Comparison of ENCODE assay signal across 24 cellular contexts in the genomic region with DNA sequence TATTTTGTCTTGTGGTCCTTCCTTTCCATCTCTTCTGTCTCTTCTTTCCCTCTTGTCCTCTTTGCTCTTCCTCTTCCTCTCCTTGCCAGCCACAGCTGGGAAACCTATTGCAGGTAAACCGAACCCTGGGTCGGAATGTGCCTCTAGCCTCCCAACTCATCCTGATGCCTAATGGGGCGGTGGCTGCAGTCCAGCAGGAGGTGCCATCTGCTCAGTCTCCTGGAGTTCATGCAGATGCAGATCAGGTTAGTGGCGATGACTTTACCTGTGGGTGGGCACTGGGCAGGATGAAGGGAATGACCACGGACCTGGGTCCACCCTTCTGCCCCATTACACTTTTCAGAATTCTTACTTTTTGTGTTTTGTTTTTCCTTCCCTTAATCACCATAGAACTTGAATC. TPM values are rescaled to one million over a fixed set of nuclear protein-coding genes. Genes with fewer than 3 reads are reported as not detected.
A peak's percentile ranks its signal among the peaks of the same experiment; 100 is the strongest.
DNase-seq lines count a peak whose midpoint lies in the region; ATAC-seq, FAIRE-seq and TF ChIP-seq lines count a peak whose summit lies in the region.
"Had no signal": no experiment of that assay in that cellular context is flagged by ENCODE, and none has a peak within 500 bp of the region (broad histone marks: within the 10 kb centered on the region; RNA-seq: fewer than 3 reads in every experiment).

No MANE protein-coding gene starts in this region.

- TF ChIP-seq RAD21 in HCT116 (IDR thresholded peaks at IDR 0.05; ENCODE audit: low read depth): peak; percentile 18; the same call in 1 of the 2 replicates

- 95 to 96% methylated on average over 2 to 5 of the region's 5 CpGs for WGBS in testis, 2 donors
- 92 to 95% methylated on average over 5 of the region's 5 CpGs for WGBS in aorta, 2 donors

- no peaks in the 10 kb centered on the region for H4K20me1 ChIP-seq in HCT116 (ENCODE audit: insufficient read depth)

- H3K36me3 ChIP-seq in HCT116 (ENCODE audit: control insufficient read depth in 1 of 2, insufficient read depth in 2 of 2, low read length in 2 of 2) (no peaks in the 10 kb centered on the region), bronchial epithelial cell (ENCODE audit: control insufficient read depth, insufficient read depth, low read length) (no peaks in the 10 kb centered on the region), testis (ENCODE audit: low read depth, missing control alignments) (no peaks in the 10 kb centered on the region), aorta (ENCODE audit: control insufficient read depth in 1 of 2, insufficient read depth in 2 of 2, low read length in 1 of 2) (peaks cover 0 to 6% of the 10 kb centered on the region in 2 donors)
- peaks cover 31% of the 10 kb centered on the region for H3K36me3 ChIP-seq in effector memory CD4-positive, alpha-beta T cell (ENCODE audit: control insufficient read depth, insufficient read depth, low read length)

- FAIRE-seq in bronchial epithelial cell (lab: Jason Lieb, UNC): peak; percentile 68
- FAIRE-seq: A204.1, GM19239, H54 had no signal

- no peaks in the 10 kb centered on the region for H3K79me2 ChIP-seq in HCT116 (ENCODE audit: insufficient read depth, low read length)

- no peaks in the 10 kb centered on the region for H3K9me2 ChIP-seq in HCT116 (ENCODE audit: insufficient read depth)
- H3K9me2 ChIP-seq: SK-N-SH had no signal

- no peak overlapping the region for H3K27ac Mint-ChIP-seq in activated naive CD4-positive, alpha-beta T cell treated with anti-CD3 and anti-CD28 coated beads, Interleukin-2, amount 10 ng/mL, durations not matched to agents 7 days and 5 days
- no peak overlapping the region for H3K27ac Mint-ChIP-seq in activated naive CD4-positive, alpha-beta T cell treated with anti-CD3 and anti-CD28 coated beads for 36 hours

- no peaks in the 10 kb centered on the region for H3K4me1 Mint-ChIP-seq in activated naive CD4-positive, alpha-beta T cell treated with anti-CD3 and anti-CD28 coated beads, Interleukin-2, amount 10 ng/mL, durations not matched to agents 7 days and 5 days
- H3K4me1 Mint-ChIP-seq in activated naive CD4-positive, alpha-beta T cell treated with anti-CD3 and anti-CD28 coated beads for 36 hours (ENCODE audit: low read depth): no peaks in the 10 kb centered on the region

- intact Hi-C loops in activated naive CD4-positive, alpha-beta T cell treated with anti-CD3 and anti-CD28 coated beads for 36 hours (cut with micrococcal nuclease): no loop called here
- intact Hi-C loops in HCT116 (cut with micrococcal nuclease): no loop called here
- intact Hi-C loops in testis (cut with DNase I; ENCODE audit: low total_unique reads): no loop called here
- intact Hi-C loops in aorta (cut with DNase I): no loop called here

- H3K4me1 ChIP-seq in HCT116 (ENCODE audit: control insufficient read depth in 1 of 2, insufficient read depth in 2 of 2, low read length in 2 of 2) (no peaks in the 10 kb centered on the region), testis (no peaks in the 10 kb centered on the region), aorta (ENCODE audit: control insufficient read depth in 1 of 2, insufficient read depth in 2 of 2, low read length in 2 of 2) (no peaks in the 10 kb centered on the region)
- no peaks in the 10 kb centered on the region for H3K4me1 ChIP-seq in effector memory CD4-positive, alpha-beta T cell (ENCODE audit: control insufficient read depth, insufficient read depth, low read length, poor library complexity, severe bottlenecking)

- H3K27me3 ChIP-seq in HCT116 (ENCODE audit: insufficient read depth, low read length): no peaks in the 10 kb centered on the region
- H3K27me3 ChIP-seq in bronchial epithelial cell (ENCODE audit: control insufficient read depth, insufficient read depth, low read length): no peaks in the 10 kb centered on the region
- no peaks in the 10 kb centered on the region for H3K27me3 ChIP-seq in testis
- no peaks in the 10 kb centered on the region for H3K27me3 ChIP-seq in effector memory CD4-positive, alpha-beta T cell (replicated peaks; ENCODE audit: control insufficient read depth, insufficient read depth, low read length, poor library complexity, severe bottlenecking)
- H3K27me3 ChIP-seq in aorta (ENCODE audit: control insufficient read depth in 1 of 2, insufficient read depth in 2 of 2, low read length in 1 of 2): no peaks in the 10 kb centered on the region

- H3K27ac ChIP-seq in HCT116 (ENCODE audit: low read depth, low read length) (no peak overlapping the region), testis (no peak overlapping the region), aorta (ENCODE audit: low read depth in 1 of 2, low read length in 2 of 2) (no peak overlapping the region)
- no peak overlapping the region for H3K27ac ChIP-seq in effector memory CD4-positive, alpha-beta T cell (ENCODE audit: insufficient read depth, low read length, poor library complexity, severe bottlenecking)
- H3K27ac ChIP-seq: C4-2B, HL-60, KMS-11 had no signal

- no TSS peak for BruUV-seq in HCT116 (replicated peaks; lab: Mats Ljungman, UMichigan)

- H3K9me3 ChIP-seq in HCT116 (ENCODE audit: control insufficient read depth in 1 of 2, insufficient read depth in 1 of 2, low read depth in 1 of 2, low read length in 2 of 2) (no peaks in the 10 kb centered on the region), testis (no peaks in the 10 kb centered on the region), aorta (ENCODE audit: control insufficient read depth, low read length) (no peaks in the 10 kb centered on the region)
- H3K9me3 ChIP-seq in effector memory CD4-positive, alpha-beta T cell (ENCODE audit: control insufficient read depth, low read length): no peaks in the 10 kb centered on the region
- H3K9me3 ChIP-seq: SK-N-SH had no signal

- H3K9ac ChIP-seq in HCT116 (ENCODE audit: low read length): no peak overlapping the region
- H3K9ac ChIP-seq: KMS-11, SK-N-SH had no signal

- no peaks in the 10 kb centered on the region for H3K9me3 Mint-ChIP-seq in activated naive CD4-positive, alpha-beta T cell treated with anti-CD3 and anti-CD28 coated beads, Interleukin-2, amount 10 ng/mL, durations not matched to agents 7 days and 5 days
- H3K9me3 Mint-ChIP-seq in activated naive CD4-positive, alpha-beta T cell treated with anti-CD3 and anti-CD28 coated beads for 36 hours: no peaks in the 10 kb centered on the region

- POLR2A ChIA-PET in HCT116 (lab: Charles Lee): no interaction called here

- CTCF ChIA-PET in activated naive CD4-positive, alpha-beta T cell treated with anti-CD3 and anti-CD28 coated beads, Interleukin-2, amount 10 ng/mL, durations not matched to agents 7 days and 5 days (lab: Charles Lee): no interaction called here
- CTCF ChIA-PET in activated naive CD4-positive, alpha-beta T cell treated with anti-CD3 and anti-CD28 coated beads for 36 hours (lab: Charles Lee): interaction anchor here (1.2 kb wide), 1 partner anchor 127 kb away, joined by 3 read pairs; no protein-coding TSS in a partner anchor
- CTCF ChIA-PET in HCT116 (lab: Charles Lee): no interaction called here

- H2AFZ ChIP-seq in HCT116 (ENCODE audit: low read depth, low read length, poor library complexity, severe bottlenecking): no peak overlapping the region

- ATAC-seq in HCT116 (no peak), aorta (ENCODE audit: low FRiP score) (no peak)
- ATAC-seq: Panc1 had no signal

- DNase-seq in activated naive CD4-positive, alpha-beta T cell treated with anti-CD3 and anti-CD28 coated beads, Interleukin-2, amount 10 ng/mL, durations not matched to agents 7 days and 5 days: peak; percentile 21
- DNase-seq in activated naive CD4-positive, alpha-beta T cell treated with anti-CD3 and anti-CD28 coated beads for 36 hours: no peak
- DNase-seq in HCT116 (ENCODE audit: low read depth, low spot score) (no peak), bronchial epithelial cell (ENCODE audit: low read depth) (no peak), testis (no peak), aorta (no peak)
- DNase-seq in effector memory CD4-positive, alpha-beta T cell: no peak
- DNase-seq: DND-41; MV-4-11; NCI-H1105 treated with DMSO at 0.1 percent for 48 hours; NCI-H2029 treated with DMSO at 0.1 percent for 48 hours; NCI-H345; NCI-H524; NCI-H774; NK-92 treated with Interleukin-12 subunit alpha and Interleukin-12 subunit beta, amount 100 ng/mL, for 24 hours; SIG-M5; SK-N-SH had no signal

- TF ChIP-seq POLR2A in HCT116 (IDR thresholded peaks at IDR 0.05; ENCODE audit: borderline replicate concordance, extremely low read depth, insufficient read depth, insufficient read length) (no peak), testis (IDR thresholded peaks at IDR 0.05) (no peak)

- peaks cover 17% of the 10 kb centered on the region for H3K36me3 Mint-ChIP-seq in activated naive CD4-positive, alpha-beta T cell treated with anti-CD3 and anti-CD28 coated beads, Interleukin-2, amount 10 ng/mL, durations not matched to agents 7 days and 5 days
- H3K36me3 Mint-ChIP-seq in activated naive CD4-positive, alpha-beta T cell treated with anti-CD3 and anti-CD28 coated beads for 36 hours (ENCODE audit: low read depth): peaks cover 14% of the 10 kb centered on the region

- no peaks in the 10 kb centered on the region for H3K27me3 Mint-ChIP-seq in activated naive CD4-positive, alpha-beta T cell treated with anti-CD3 and anti-CD28 coated beads, Interleukin-2, amount 10 ng/mL, durations not matched to agents 7 days and 5 days
- no peaks in the 10 kb centered on the region for H3K27me3 Mint-ChIP-seq in activated naive CD4-positive, alpha-beta T cell treated with anti-CD3 and anti-CD28 coated beads for 36 hours (ENCODE audit: low read depth)

- RAD21 ChIA-PET in HCT116 (lab: Charles Lee; ENCODE audit: low non-redundant PET in 1 of 2, low total read pairs in 2 of 2, uncharacterized antibody in 2 of 2, unreplicated experiment in 2 of 2): no interaction called here

- no peak overlapping the region for H3K4me3 ChIP-seq in HCT116 (replicated peaks in 1 of 2; ENCODE audit: low read depth in 1 of 2, low read length in 2 of 2)
- H3K4me3 ChIP-seq in bronchial epithelial cell (ENCODE audit: low read depth, low read length): no peak overlapping the region
- no peak overlapping the region for H3K4me3 ChIP-seq in testis
- H3K4me3 ChIP-seq in effector memory CD4-positive, alpha-beta T cell (ENCODE audit: insufficient read depth, low read depth, low read length, poor library complexity, severe bottlenecking): no peak overlapping the region
- no peak overlapping the region for H3K4me3 ChIP-seq in aorta (ENCODE audit: low read length in 2 of 2)

- TF ChIP-seq CTCF in HCT116 (IDR thresholded peaks at IDR 0.05 in 2 of 3, conservative IDR thresholded peaks at IDR 0.05 in 1 of 3; ENCODE audit: borderline replicate concordance in 1 of 3, insufficient read depth in 1 of 3, low read depth in 2 of 3, low read length in 2 of 3): peak in 1 of 3 experiments; percentile 17; a peak in 1 of 6 replicates
- TF ChIP-seq CTCF in bronchial epithelial cell (IDR thresholded peaks at IDR 0.05; ENCODE audit: insufficient read depth, low read length, severe bottlenecking): no peak
- TF ChIP-seq CTCF in testis (IDR thresholded peaks at IDR 0.05): no peak

- no peak overlapping the region for H3K4me3 Mint-ChIP-seq in activated naive CD4-positive, alpha-beta T cell treated with anti-CD3 and anti-CD28 coated beads, Interleukin-2, amount 10 ng/mL, durations not matched to agents 7 days and 5 days
- no peak overlapping the region for H3K4me3 Mint-ChIP-seq in activated naive CD4-positive, alpha-beta T cell treated with anti-CD3 and anti-CD28 coated beads for 36 hours

- no peak overlapping the region for H3K4me2 ChIP-seq in HCT116 (ENCODE audit: low read length)
- H3K4me2 ChIP-seq: KMS-11, SK-N-SH had no signal

RNA-seq across cellular contexts. Expression of a gene that starts 8.2 kb away (rescaled TPM):
- 10 to 100 TPM; 24.4 to 26.5 TPM for total RNA-seq in activated naive CD4-positive, alpha-beta T cell treated with anti-CD3 and anti-CD28 coated beads for 36 hours
- total RNA-seq in HCT116 (2021; ENCODE audit: unreplicated experiment): 22.8 TPM
- 15.5 and 16.2 TPM in 2 replicates for polyA plus RNA-seq in HCT116 (2012)
- 3.7 and 4.2 TPM in 2 replicates for total RNA-seq in bronchial epithelial cell
- 100 to 1,000 TPM; 134 to 154 TPM for total RNA-seq in testis
- polyA plus RNA-seq in testis (ENCODE audit: insufficient read depth, low read depth, low replicate concordance): 112 TPM
- 10 to 100 TPM; 43.7 to 44.0 TPM for total RNA-seq in aorta
- 10 to 100 TPM; 10.5 to 58.3 TPM for polyA plus RNA-seq in aorta

RNA-seq across cellular contexts. Expression of a gene that starts 26.9 kb away (rescaled TPM):
- 100 to 1,000 TPM; 139 to 140 TPM for total RNA-seq in activated naive CD4-positive, alpha-beta T cell treated with anti-CD3 and anti-CD28 coated beads for 36 hours
- 142 TPM for total RNA-seq in HCT116 (2021; ENCODE audit: unreplicated experiment)
- polyA plus RNA-seq in HCT116 (2012): 114 and 136 TPM in 2 replicates
- total RNA-seq in bronchial epithelial cell: 259 and 478 TPM in 2 replicates
- 100 to 1,000 TPM; 166 to 172 TPM for total RNA-seq in testis
- 127 TPM for polyA plus RNA-seq in testis (ENCODE audit: insufficient read depth, low read depth, low replicate concordance)
- 100 to 1,000 TPM in 1 of 2 donors, 10 to 100 TPM in 1; 82.9 to 105 TPM for total RNA-seq in aorta
- polyA plus RNA-seq in aorta: 10 to 100 TPM; 38.6 to 51.0 TPM
